Comparison of ENCODE assay signal across 8 cellular contexts in the genomic region with DNA sequence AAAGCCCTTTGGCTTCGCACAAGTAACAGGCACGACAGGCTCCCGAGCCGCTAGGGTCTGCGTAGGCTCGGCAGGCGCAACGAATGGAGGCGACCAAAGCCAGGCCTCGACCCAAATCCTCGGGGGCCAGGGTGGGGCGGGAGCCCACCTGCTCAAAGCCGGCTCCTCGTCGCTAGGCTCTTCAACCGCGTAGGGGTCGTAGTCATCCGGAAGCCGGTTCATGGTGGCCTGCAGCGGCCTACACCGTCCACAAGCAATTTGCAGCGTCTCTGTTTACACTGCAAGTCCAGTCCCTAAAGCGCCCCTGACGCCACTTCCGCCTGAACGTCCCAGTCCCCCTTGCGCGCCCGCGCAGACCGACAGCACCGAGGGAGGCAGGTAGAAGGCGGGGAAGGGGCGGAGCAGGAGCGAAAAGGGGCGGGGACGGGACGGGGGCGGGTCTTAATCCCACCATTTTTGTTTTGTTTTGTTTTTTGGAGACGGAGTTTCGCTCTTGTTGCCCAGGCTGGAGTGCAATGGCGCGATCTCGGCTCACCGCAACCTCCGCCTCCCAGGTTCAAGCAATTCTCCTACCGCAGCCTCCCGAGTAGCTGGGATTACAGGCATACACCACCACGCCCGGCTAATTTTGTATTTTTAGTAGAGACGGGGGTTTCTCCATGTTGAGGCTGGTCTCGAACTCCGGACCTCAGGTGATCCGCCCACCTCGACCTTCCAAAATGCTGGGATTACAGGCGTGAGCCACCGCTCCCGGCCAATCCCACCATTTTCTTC.
DNase-seq lines count a peak whose midpoint lies in the region; ATAC-seq lines count a peak whose summit lies in the region.

A gene with protein sequence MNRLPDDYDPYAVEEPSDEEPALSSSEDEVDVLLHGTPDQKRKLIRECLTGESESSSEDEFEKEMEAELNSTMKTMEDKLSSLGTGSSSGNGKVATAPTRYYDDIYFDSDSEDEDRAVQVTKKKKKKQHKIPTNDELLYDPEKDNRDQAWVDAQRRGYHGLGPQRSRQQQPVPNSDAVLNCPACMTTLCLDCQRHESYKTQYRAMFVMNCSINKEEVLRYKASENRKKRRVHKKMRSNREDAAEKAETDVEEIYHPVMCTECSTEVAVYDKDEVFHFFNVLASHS (minus strand): TSS at position 295 of the 774 bp plus-strand sequence. CDS start 73 bp downstream, at position 222.

- DNase-seq in SW480 (ENCODE audit: low spot score) = peak; percentile 96
- peak; percentile 88 for DNase-seq in brain pericyte (ENCODE audit: low read depth, low spot score)
- peak; percentile 97 for DNase-seq in iPS-NIHi7 (ENCODE audit: extremely low spot score)
- peak; percentile 91 for DNase-seq in stimulated activated CD4-positive, alpha-beta T cell treated with anti-CD3 and anti-CD28 coated beads, Interleukin-12 subunit alpha, Interleukin-12 subunit beta, amount 100 ng/mL, for 4 hours
- no peak for DNase-seq in NCI-H2107 (lab: John Stamatoyannopoulos, UW)
- DNase-seq in NCI-H1436 treated with DMSO at 0.1 percent for 48 hours (lab: John Stamatoyannopoulos, UW) = no peak

- ATAC-seq in GM18519 (IDR thresholded peaks at IDR 0.05; ENCODE audit: low FRiP score, unreplicated experiment) = peak; percentile 99
- peak; percentile 99 for ATAC-seq in HG03039 (IDR thresholded peaks at IDR 0.05; ENCODE audit: unreplicated experiment)

Comparison
In these comparisons a context has a peak if more than half of its experiments do, and no peak if none do; other contexts are left out.
1. DNase-seq: peak in SW480 (single experiment), brain pericyte (single experiment), iPS-NIHi7 (single experiment) and stimulated activated CD4-positive, alpha-beta T cell treated with anti-CD3 and anti-CD28 coated beads, Interleukin-12 subunit alpha, Interleukin-12 subunit beta, amount 100 ng/mL, for 4 hours (single experiment); none in NCI-H2107 (single experiment) and NCI-H1436 treated with DMSO at 0.1 percent for 48 hours (single experiment).